ENCODE assay signal across 24 cellular contexts in the genomic region with DNA sequence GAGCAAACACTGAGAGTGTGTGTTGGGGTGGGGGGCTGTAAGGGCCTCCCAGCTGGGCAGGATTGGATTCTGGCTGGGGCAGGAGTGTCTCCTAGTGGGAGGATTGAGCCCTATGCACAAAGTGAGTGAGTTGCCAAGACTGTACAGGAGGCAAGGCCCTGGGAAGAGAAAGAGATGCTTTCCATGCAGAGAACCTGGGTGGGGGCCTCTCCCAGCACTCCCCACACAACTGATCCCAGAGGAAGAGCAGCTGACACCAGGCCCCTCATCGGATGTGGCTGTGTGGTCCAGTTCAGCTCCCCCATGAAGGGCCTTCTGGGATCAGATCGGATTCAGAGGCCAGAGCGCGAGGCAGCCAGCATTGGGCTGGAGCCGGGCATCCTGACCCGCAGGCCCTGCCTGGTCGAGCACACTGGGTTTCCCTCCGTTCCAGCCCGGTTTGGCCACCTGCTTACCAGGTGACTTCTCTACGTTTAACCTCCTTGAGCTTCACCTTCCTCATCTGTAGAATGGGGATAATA.
"Had no signal": no experiment of that assay in that cellular context is flagged by ENCODE, and none has a peak within 500 bp of the region (broad histone marks: within the 10 kb centered on the region; RNA-seq: fewer than 3 reads in every experiment).

No MANE protein-coding gene starts in this region.

- DNase-seq: activated CD4-positive, alpha-beta T cell treated with anti-CD3 and anti-CD28 coated beads for 1 hour; activated naive CD4-positive, alpha-beta T cell treated with anti-CD3 and anti-CD28 coated beads, Interleukin-2, amount 50 U/mL, for 16 hours; activated T-cell treated with anti-CD3 and anti-CD28 coated beads, Interleukin-2, amount 50 U/mL, for 24 hours; brain microvascular endothelial cell; colonic mucosa; effector CD4-positive, alpha-beta T cell; esophagus squamous epithelium; immature natural killer cell; nephron progenitor cell; occipital lobe; stimulated activated CD4-positive, alpha-beta T cell treated with anti-CD3 and anti-CD28 coated beads, Interleukin-4, amount 100 ng/mL, for 24 hours; T-helper 2 cell; WERI-Rb-1 had no signal

- H3K9me3 Mint-ChIP-seq: activated T-cell treated with anti-CD3 and anti-CD28 coated beads, Interleukin-2, amount 50 U/mL, for 24 hours; activated T-helper 2 cell treated with anti-CD3 and anti-CD28 coated beads, Interferon-gamma antibody, Interleukin-2, Interleukin-4, amounts not matched to agents 10 μg/mL and 5 μg/mL and 100 μg/mL, durations not matched to agents 14 hours and 24 hours and 36 hours; central memory CD8-positive, alpha-beta T cell; immature natural killer cell; mesothelial cell of epicardium; stimulated activated effector memory CD8-positive, alpha-beta T cell treated with anti-CD3 and anti-CD28 coated beads, Interleukin-12 subunit alpha, Interleukin-12 subunit beta, amount 100 ng/mL, for 72 hours had no signal

- ATAC-seq: right cardiac atrium; stimulated activated effector memory CD8-positive, alpha-beta T cell treated with anti-CD3 and anti-CD28 coated beads, Interleukin-12 subunit alpha, Interleukin-12 subunit beta, amount 100 ng/mL, for 72 hours had no signal

- H3K4me3 ChIP-seq: colonic mucosa, esophagus squamous epithelium, lung, prostate gland, SJSA1, smooth muscle cell, thoracic aorta, uterus had no signal

- H3K9me3 ChIP-seq: colonic mucosa, esophagus squamous epithelium, prostate gland, SJSA1, thoracic aorta, uterus had no signal

- H3K27me3 ChIP-seq: brain microvascular endothelial cell, colonic mucosa, uterus had no signal

- H3K27ac Mint-ChIP-seq: activated T-cell treated with anti-CD3 and anti-CD28 coated beads, Interleukin-2, amount 50 U/mL, for 24 hours; activated T-helper 2 cell treated with anti-CD3 and anti-CD28 coated beads, Interferon-gamma antibody, Interleukin-2, Interleukin-4, amounts not matched to agents 10 μg/mL and 5 μg/mL and 100 μg/mL, durations not matched to agents 14 hours and 24 hours and 36 hours; immature natural killer cell; mesothelial cell of epicardium; nephron progenitor cell; stimulated activated effector memory CD8-positive, alpha-beta T cell treated with anti-CD3 and anti-CD28 coated beads, Interleukin-12 subunit alpha, Interleukin-12 subunit beta, amount 100 ng/mL, for 72 hours had no signal

- H3K4me1 Mint-ChIP-seq: central memory CD8-positive, alpha-beta T cell; immature natural killer cell; mesothelial cell of epicardium; stimulated activated effector memory CD8-positive, alpha-beta T cell treated with anti-CD3 and anti-CD28 coated beads, Interleukin-12 subunit alpha, Interleukin-12 subunit beta, amount 100 ng/mL, for 72 hours had no signal

- H3K36me3 ChIP-seq: brain microvascular endothelial cell, colonic mucosa, esophagus squamous epithelium, prostate gland, SJSA1, thoracic aorta, uterus, WERI-Rb-1 had no signal

- H3K4me1 ChIP-seq: colonic mucosa, prostate gland, SJSA1, uterus had no signal

- H3K36me3 Mint-ChIP-seq: immature natural killer cell; mesothelial cell of epicardium; stimulated activated effector memory CD8-positive, alpha-beta T cell treated with anti-CD3 and anti-CD28 coated beads, Interleukin-12 subunit alpha, Interleukin-12 subunit beta, amount 100 ng/mL, for 72 hours had no signal

- H3K4me2 ChIP-seq: smooth muscle cell had no signal

- H3K4me3 Mint-ChIP-seq: activated T-cell treated with anti-CD3 and anti-CD28 coated beads, Interleukin-2, amount 50 U/mL, for 24 hours; central memory CD8-positive, alpha-beta T cell; immature natural killer cell; mesothelial cell of epicardium; nephron progenitor cell; stimulated activated effector memory CD8-positive, alpha-beta T cell treated with anti-CD3 and anti-CD28 coated beads, Interleukin-12 subunit alpha, Interleukin-12 subunit beta, amount 100 ng/mL, for 72 hours had no signal

- H3K27ac ChIP-seq: brain microvascular endothelial cell, colonic mucosa, esophagus squamous epithelium, prostate gland, SJSA1, thoracic aorta, uterus, WERI-Rb-1 had no signal
